Comparison of ENCODE assay signal across 1 cellular context in the genomic region with DNA sequence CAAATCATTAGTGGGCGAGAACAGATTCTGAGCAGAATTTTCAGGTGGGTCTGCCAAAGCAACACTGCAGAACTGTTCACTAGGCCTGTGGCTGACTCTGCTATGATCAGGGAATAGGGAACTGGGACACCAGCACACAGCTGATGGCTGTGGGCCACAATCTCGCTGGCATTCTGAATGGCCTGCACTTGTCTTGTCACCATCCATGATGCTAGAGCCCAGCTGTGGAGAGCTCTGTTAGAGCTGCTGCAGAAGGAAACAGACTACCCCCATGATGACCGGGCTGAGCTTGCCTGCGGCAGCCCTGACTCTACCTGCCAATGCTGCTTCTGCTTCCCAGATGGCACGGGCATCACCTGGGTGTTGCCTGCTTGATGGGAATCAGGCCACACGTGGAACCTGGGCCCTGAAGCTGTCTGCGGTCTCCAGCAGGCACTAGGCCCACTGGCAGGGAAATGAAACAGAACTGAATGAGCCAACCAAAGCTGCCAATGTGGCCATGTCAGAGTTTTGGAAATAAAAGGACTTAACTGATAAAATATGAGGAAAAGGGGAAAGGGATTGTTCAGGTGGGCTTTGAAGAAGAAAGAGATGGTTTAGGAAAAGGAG.
TF ChIP-seq lines count a peak whose summit lies in the region.

No MANE protein-coding gene starts in this region.

TF ChIP-seq in IMR-90, 13 proteins besides CTCF, POLR2A, EP300 and RAD21:
- TF ChIP-seq BHLHE40 (IDR thresholded peaks at IDR 0.05; ENCODE audit: low read depth, low read length): no peak
- no peak for TF ChIP-seq MXI1 (IDR thresholded peaks at IDR 0.05; ENCODE audit: borderline replicate concordance, low read depth, low read length)
- no peak for TF ChIP-seq SMC3 (IDR thresholded peaks at IDR 0.05; ENCODE audit: low read depth, low read length)
- no peak for TF ChIP-seq MAZ (IDR thresholded peaks at IDR 0.05; ENCODE audit: borderline replicate concordance, low read depth, low read length)
- TF ChIP-seq FOS (IDR thresholded peaks at IDR 0.05; ENCODE audit: low read depth, low read length): no peak
- TF ChIP-seq NFE2L2 (IDR thresholded peaks at IDR 0.05; ENCODE audit: low read depth, low read length): no peak
- TF ChIP-seq, protein P1, sequence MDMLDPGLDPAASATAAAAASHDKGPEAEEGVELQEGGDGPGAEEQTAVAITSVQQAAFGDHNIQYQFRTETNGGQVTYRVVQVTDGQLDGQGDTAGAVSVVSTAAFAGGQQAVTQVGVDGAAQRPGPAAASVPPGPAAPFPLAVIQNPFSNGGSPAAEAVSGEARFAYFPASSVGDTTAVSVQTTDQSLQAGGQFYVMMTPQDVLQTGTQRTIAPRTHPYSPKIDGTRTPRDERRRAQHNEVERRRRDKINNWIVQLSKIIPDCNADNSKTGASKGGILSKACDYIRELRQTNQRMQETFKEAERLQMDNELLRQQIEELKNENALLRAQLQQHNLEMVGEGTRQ (IDR thresholded peaks at IDR 0.05; ENCODE audit: low read depth, low read length): no peak
- TF ChIP-seq RFX5 (IDR thresholded peaks at IDR 0.05; ENCODE audit: low read depth, low read length): no peak
- no peak for TF ChIP-seq ELK1 (IDR thresholded peaks at IDR 0.05; ENCODE audit: borderline replicate concordance, low read depth, low read length)
- no peak for TF ChIP-seq MAFK (IDR thresholded peaks at IDR 0.05; ENCODE audit: low read depth, low read length)
- no peak for TF ChIP-seq RCOR1 (IDR thresholded peaks at IDR 0.05; ENCODE audit: insufficient replicate concordance, low read length)
- TF ChIP-seq CEBPB (IDR thresholded peaks at IDR 0.05; ENCODE audit: low read depth, low read length): no peak
